Comparison of ENCODE assay signal across 21 cellular contexts in genomic region chr22:44284711-44285110, GRCh38. TPM values are rescaled to one million over a fixed set of nuclear protein-coding genes. Genes with fewer than 3 reads are reported as not detected.
DNase-seq lines count a peak whose midpoint lies in the region; ATAC-seq and TF ChIP-seq lines count a peak whose summit lies in the region.
"Had no signal": no experiment of that assay in that cellular context is flagged by ENCODE, and none has a peak within 500 bp of the region (broad histone marks: within the 10 kb centered on the region; RNA-seq: fewer than 3 reads in every experiment).

No MANE protein-coding gene starts in this region.

- peaks cover 48 to 60% (median 49%) of the 10 kb centered on the region in 11 experiments for H3K27me3 ChIP-seq in BLaER1 treated with 17β-estradiol and CSF1 and Interleukin-3, amounts not matched to agents 10 nM and 100 nM
- H3K27me3 ChIP-seq in neuronal stem cell (ENCODE audit: control insufficient read depth in 3 of 3, insufficient read depth in 3 of 3, low read depth in 1 of 3, low read length in 3 of 3) (no peaks in the 10 kb centered on the region), gastrocnemius medialis (peaks cover 32 to 55% (median 42%) of the 10 kb centered on the region in 3 donors)
- H3K27me3 ChIP-seq: BE2C had no signal

- no peak overlapping the region for H4K8ac ChIP-seq in neuronal stem cell (ENCODE audit: low read depth, low read length)

- H3K36me3 Mint-ChIP-seq in activated naive CD4-positive, alpha-beta T cell treated with anti-CD3 and anti-CD28 coated beads, Interleukin-2, amount 50 U/mL, for 24 hours: no peaks in the 10 kb centered on the region
- H3K36me3 Mint-ChIP-seq in activated naive CD4-positive, alpha-beta T cell treated with anti-CD3 and anti-CD28 coated beads, Interleukin-2, amount 50 U/mL, for 72 hours: no peaks in the 10 kb centered on the region
- no peaks in the 10 kb centered on the region for H3K36me3 Mint-ChIP-seq in activated naive CD8-positive, alpha-beta T cell treated with anti-CD3 and anti-CD28 coated beads, Interleukin-2, amount 50 U/mL, for 24 hours (ENCODE audit: low read depth)
- H3K36me3 Mint-ChIP-seq: CD4-positive, CD25-positive, alpha-beta regulatory T cell; CD8-positive, alpha-beta T cell had no signal

- H2AFZ ChIP-seq in neuronal stem cell (ENCODE audit: low read length): no peak overlapping the region
- H2AFZ ChIP-seq: GM23248 had no signal

- WGBS in neuronal stem cell (ENCODE audit: extremely low coverage in 2 of 2, insufficient read length in 2 of 2, insufficient replicate concordance in 1 of 2), 2 donors: no CpG with 5 or more reads among the region's 3 CpGs

- no peaks in the 10 kb centered on the region for H3K79me1 ChIP-seq in neuronal stem cell (ENCODE audit: low read depth, low read length)

- H3K27me3 Mint-ChIP-seq in activated naive CD4-positive, alpha-beta T cell treated with anti-CD3 and anti-CD28 coated beads, Interleukin-2, amount 50 U/mL, for 24 hours: peaks cover 4% of the 10 kb centered on the region
- no peaks in the 10 kb centered on the region for H3K27me3 Mint-ChIP-seq in activated naive CD8-positive, alpha-beta T cell treated with anti-CD3 and anti-CD28 coated beads, Interleukin-2, amount 50 U/mL, for 24 hours

- peak overlapping the region; percentile 97 for H2AK5ac ChIP-seq in neuronal stem cell (ENCODE audit: low read depth, low read length)

- peaks cover 38 to 56% (median 52%) of the 10 kb centered on the region in 10 experiments for H3K4me1 ChIP-seq in BLaER1 treated with 17β-estradiol and CSF1 and Interleukin-3, amounts not matched to agents 10 nM and 100 nM
- H3K4me1 ChIP-seq in neuronal stem cell (ENCODE audit: control insufficient read depth in 2 of 2, insufficient read depth in 1 of 2, low read depth in 1 of 2, low read length in 2 of 2) (peaks cover 18 to 43% of the 10 kb centered on the region in 2 donors), gastrocnemius medialis (no peaks in the 10 kb centered on the region)
- H3K4me1 ChIP-seq: BE2C, Caco-2 had no signal

- peak overlapping the region; percentile 45 for H3K23ac ChIP-seq in neuronal stem cell (ENCODE audit: low read depth, low read length, poor library complexity)

- H3K4ac ChIP-seq in neuronal stem cell (ENCODE audit: low read length): no peak overlapping the region

- TF ChIP-seq POLR2A in gastrocnemius medialis (IDR thresholded peaks at IDR 0.05): no peak

- no peak overlapping the region for H3K27ac ChIP-seq in BLaER1 treated with 17β-estradiol and CSF1 and Interleukin-3, amounts not matched to agents 10 nM and 100 nM
- H3K27ac ChIP-seq in neuronal stem cell (replicated peaks; ENCODE audit: low read length) (no peak overlapping the region), gastrocnemius medialis (no peak overlapping the region)
- H3K27ac ChIP-seq: 22Rv1, C4-2B, GM23248 had no signal

- no peaks in the 10 kb centered on the region for H3K4me1 Mint-ChIP-seq in activated naive CD4-positive, alpha-beta T cell treated with anti-CD3 and anti-CD28 coated beads, Interleukin-2, amount 50 U/mL, for 24 hours
- H3K4me1 Mint-ChIP-seq in activated naive CD8-positive, alpha-beta T cell treated with anti-CD3 and anti-CD28 coated beads, Interleukin-2, amount 50 U/mL, for 24 hours: no peaks in the 10 kb centered on the region
- H3K4me1 Mint-ChIP-seq: CD4-positive, CD25-positive, alpha-beta regulatory T cell had no signal

- intact Hi-C loops in gastrocnemius medialis (cut with DNase I; ENCODE audit: low total_unique reads): no loop called here

- no peak overlapping the region for H3K9ac ChIP-seq in BLaER1 treated with 17β-estradiol and CSF1 and Interleukin-3, amounts not matched to agents 10 nM and 100 nM
- no peak overlapping the region for H3K9ac ChIP-seq in neuronal stem cell (ENCODE audit: low read depth, low read length, poor library complexity)
- H3K9ac ChIP-seq: GM23248 had no signal

- no peak for TF ChIP-seq CTCF in gastrocnemius medialis (IDR thresholded peaks at IDR 0.05 in 4 of 5, conservative IDR thresholded peaks at IDR 0.05 in 1 of 5)

- H2BK120ac ChIP-seq in neuronal stem cell (ENCODE audit: low read depth, low read length): no peak overlapping the region

- in situ Hi-C loops in gastrocnemius medialis (cut with MboI; ENCODE audit: low sequenced_read_pairs in 4 of 4): no loop called here

- H2BK12ac ChIP-seq in neuronal stem cell (ENCODE audit: low read length): no peak overlapping the region

- no peak overlapping the region for H4K91ac ChIP-seq in neuronal stem cell (ENCODE audit: low read depth, low read length, poor library complexity)

- no peak overlapping the region for H3K4me3 ChIP-seq in BLaER1 treated with 17β-estradiol and CSF1 and Interleukin-3, amounts not matched to agents 10 nM and 100 nM
- no peak overlapping the region for H3K4me3 ChIP-seq in neuronal stem cell (ENCODE audit: low read length in 2 of 2)
- no peak overlapping the region for H3K4me3 ChIP-seq in gastrocnemius medialis
- H3K4me3 ChIP-seq: GM23248 had no signal

- H2BK5ac ChIP-seq in neuronal stem cell (ENCODE audit: low read length): no peak overlapping the region

- peak overlapping the region; percentile 26 for H3K14ac ChIP-seq in neuronal stem cell (ENCODE audit: low read length)

- peak overlapping the region; percentile 25 for H3K27ac Mint-ChIP-seq in activated naive CD4-positive, alpha-beta T cell treated with anti-CD3 and anti-CD28 coated beads, Interleukin-2, amount 50 U/mL, for 24 hours
- H3K27ac Mint-ChIP-seq in activated naive CD4-positive, alpha-beta T cell treated with anti-CD3 and anti-CD28 coated beads, Interleukin-2, amount 50 U/mL, for 72 hours: no peak overlapping the region
- H3K27ac Mint-ChIP-seq in activated naive CD8-positive, alpha-beta T cell treated with anti-CD3 and anti-CD28 coated beads, Interleukin-2, amount 50 U/mL, for 24 hours: no peak overlapping the region
- H3K27ac Mint-ChIP-seq: CD4-positive, CD25-positive, alpha-beta regulatory T cell; CD8-positive, alpha-beta T cell had no signal

- H2BK15ac ChIP-seq in neuronal stem cell (ENCODE audit: low read length): no peak overlapping the region

- DNase-seq in activated naive CD4-positive, alpha-beta T cell treated with anti-CD3 and anti-CD28 coated beads, Interleukin-2, amount 50 U/mL, for 72 hours (ENCODE audit: low spot score in 2 of 2): no peak
- no peak for DNase-seq in activated naive CD8-positive, alpha-beta T cell treated with anti-CD3 and anti-CD28 coated beads, Interleukin-2, amount 50 U/mL, for 24 hours
- DNase-seq in neuronal stem cell (ENCODE audit: low spot score) (no peak), hippocampal formation (lab: John Stamatoyannopoulos, UW) (no peak), gastrocnemius medialis (no peak)
- no peak for DNase-seq in effector CD8-positive, alpha-beta T cell (lab: John Stamatoyannopoulos, UW)
- DNase-seq: ACHN; AML-193; BE2C; Caco-2; CD4-positive, CD25-positive, alpha-beta regulatory T cell; CD8-positive, alpha-beta T cell; DMS153; DND-41; GM23248; H9 had no signal

- H3K9me3 Mint-ChIP-seq in activated naive CD4-positive, alpha-beta T cell treated with anti-CD3 and anti-CD28 coated beads, Interleukin-2, amount 50 U/mL, for 24 hours: no peaks in the 10 kb centered on the region
- no peaks in the 10 kb centered on the region for H3K9me3 Mint-ChIP-seq in activated naive CD4-positive, alpha-beta T cell treated with anti-CD3 and anti-CD28 coated beads, Interleukin-2, amount 50 U/mL, for 72 hours
- H3K9me3 Mint-ChIP-seq in activated naive CD8-positive, alpha-beta T cell treated with anti-CD3 and anti-CD28 coated beads, Interleukin-2, amount 50 U/mL, for 24 hours: no peaks in the 10 kb centered on the region
- H3K9me3 Mint-ChIP-seq: CD4-positive, CD25-positive, alpha-beta regulatory T cell; CD8-positive, alpha-beta T cell had no signal

- ATAC-seq in activated naive CD4-positive, alpha-beta T cell treated with anti-CD3 and anti-CD28 coated beads, Interleukin-2, amount 50 U/mL, for 72 hours: no peak
- peak; percentile 6 for ATAC-seq in activated naive CD8-positive, alpha-beta T cell treated with anti-CD3 and anti-CD28 coated beads, Interleukin-2, amount 50 U/mL, for 24 hours
- ATAC-seq in gastrocnemius medialis: no peak
- ATAC-seq: CD8-positive, alpha-beta T cell; HCT116 had no signal

- H3K9me3 ChIP-seq in BLaER1 treated with 17β-estradiol and CSF1 and Interleukin-3, amounts not matched to agents 10 nM and 100 nM (replicated peaks in 1 of 11): no peaks in the 10 kb centered on the region
- H3K9me3 ChIP-seq in neuronal stem cell (replicated peaks in 1 of 2; ENCODE audit: control insufficient read depth in 2 of 2, insufficient read depth in 1 of 2, low read depth in 1 of 2, low read length in 2 of 2) (no peaks in the 10 kb centered on the region), gastrocnemius medialis (no peaks in the 10 kb centered on the region)
- H3K9me3 ChIP-seq: BE2C, Caco-2 had no signal

- peaks cover 0 to 57% (median 26%) of the 10 kb centered on the region in 11 experiments; a peak in 15 of 22 replicates for H4K20me1 ChIP-seq in BLaER1 treated with 17β-estradiol and CSF1 and Interleukin-3, amounts not matched to agents 10 nM and 100 nM

- H3K4me3 Mint-ChIP-seq in activated naive CD4-positive, alpha-beta T cell treated with anti-CD3 and anti-CD28 coated beads, Interleukin-2, amount 50 U/mL, for 24 hours: no peak overlapping the region
- H3K4me3 Mint-ChIP-seq in activated naive CD8-positive, alpha-beta T cell treated with anti-CD3 and anti-CD28 coated beads, Interleukin-2, amount 50 U/mL, for 24 hours: no peak overlapping the region
- H3K4me3 Mint-ChIP-seq: CD4-positive, CD25-positive, alpha-beta regulatory T cell; CD8-positive, alpha-beta T cell; H9 had no signal

- no peaks in the 10 kb centered on the region for H3K36me3 ChIP-seq in BLaER1 treated with 17β-estradiol and CSF1 and Interleukin-3, amounts not matched to agents 10 nM and 100 nM
- no peaks in the 10 kb centered on the region for H3K36me3 ChIP-seq in neuronal stem cell (replicated peaks in 1 of 2; ENCODE audit: control insufficient read depth in 2 of 2, insufficient read depth in 2 of 2, low read length in 2 of 2)
- H3K36me3 ChIP-seq in gastrocnemius medialis: no peaks in the 10 kb centered on the region
- H3K36me3 ChIP-seq: BE2C had no signal

- H3K18ac ChIP-seq in neuronal stem cell (ENCODE audit: low read length): peak overlapping the region; percentile 70

- H3K4me2 ChIP-seq in BLaER1 treated with 17β-estradiol and CSF1 and Interleukin-3, amounts not matched to agents 10 nM and 100 nM: peak overlapping the region in 9 of 11 experiments; percentile 4 to 63 (median 57); a peak in 16 of 22 replicates
- H3K4me2 ChIP-seq in neuronal stem cell (ENCODE audit: insufficient read depth, low read length, poor library complexity, severe bottlenecking): no peak overlapping the region

RNA-seq across cellular contexts. Expression of gene SHISAL1, which starts 28.0 kb away (rescaled TPM):
- total RNA-seq in activated naive CD4-positive, alpha-beta T cell treated with anti-CD3 and anti-CD28 coated beads, Interleukin-2, amount 50 U/mL, for 72 hours: not detected
- 3.6 TPM for polyA plus RNA-seq in neuronal stem cell (2013, experiment 1 of 2)
- 3.6 TPM for polyA plus RNA-seq in neuronal stem cell (2013, experiment 2 of 2)
- under 1 TPM in 2 of 4 donors, not detected in 2; 0.03 to 0.10 TPM for total RNA-seq in gastrocnemius medialis
- total RNA-seq: Caco-2; CD4-positive, CD25-positive, alpha-beta regulatory T cell; CD8-positive, alpha-beta T cell had no signal
- polyA plus RNA-seq: CD4-positive, CD25-positive, alpha-beta regulatory T cell had no signal
